ENCODE assay signal across 1 cellular context in genomic region chr11:68751331-68751856, GRCh38.
TF ChIP-seq lines count a peak whose summit lies in the region.

Gene TESMIN (minus strand): TSS chr11:68751520. CDS start chr11:68750660, 860 bp downstream.

TF ChIP-seq in GM12878, 131 proteins besides CTCF, POLR2A, EP300 and RAD21 (continued from another document):
- TF ChIP-seq USF1 (IDR thresholded peaks at IDR 0.05; ENCODE audit: borderline replicate concordance, extremely low read length, insufficient read depth, low read depth, low read length): no peak
- TF ChIP-seq MYB (IDR thresholded peaks at IDR 0.05; ENCODE audit: borderline replicate concordance, low read depth, low read length): peak; percentile 77; the same call in 1 of the 2 replicates
- TF ChIP-seq CHD2 (IDR thresholded peaks at IDR 0.05; ENCODE audit: borderline replicate concordance, low read depth, low read length): peak; percentile 82
- peak; percentile 38 for TF ChIP-seq SP1 (IDR thresholded peaks at IDR 0.05; ENCODE audit: low read depth, low read length)
